19 cellular contexts compared by ENCODE assay signal in the genomic region with DNA sequence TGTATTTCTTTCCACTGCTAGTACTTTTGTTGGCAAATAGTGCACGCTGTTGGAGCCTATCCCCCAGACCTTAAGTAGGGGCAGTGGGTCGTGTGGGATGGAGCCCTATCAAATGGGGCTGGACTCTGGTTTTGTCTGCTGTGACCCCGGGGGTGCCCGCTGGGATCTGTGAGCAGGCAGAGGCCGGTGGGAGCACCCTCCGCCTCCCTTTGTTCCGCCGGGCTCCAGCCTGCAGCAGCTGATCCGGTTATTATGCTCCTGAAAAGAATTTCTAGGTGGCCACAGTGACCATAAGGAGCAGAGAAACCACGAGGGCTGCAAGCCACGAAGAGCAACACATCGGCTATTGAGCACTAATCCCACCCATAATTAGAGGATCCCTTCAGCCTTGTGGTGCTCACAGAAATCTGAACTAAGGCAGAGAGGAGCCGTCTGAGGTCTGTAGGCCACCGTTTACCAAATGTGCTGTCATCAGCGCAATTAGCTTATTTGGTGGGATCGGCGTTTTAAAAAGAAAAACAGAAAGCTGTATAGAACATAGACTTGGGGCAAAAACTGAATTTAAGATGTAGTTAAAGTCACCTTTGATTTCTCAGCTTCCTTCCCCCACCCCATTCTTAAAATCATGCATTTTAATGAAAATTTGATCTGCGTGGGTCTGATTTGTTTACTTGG.
"Had no signal": no experiment of that assay in that cellular context is flagged by ENCODE, and none has a peak within 500 bp of the region (broad histone marks: within the 10 kb centered on the region; RNA-seq: fewer than 3 reads in every experiment).

No MANE protein-coding gene starts in this region.

- H3K9me3 ChIP-seq: colonic mucosa, gastrocnemius medialis, left ventricle myocardium inferior, neutrophil, sigmoid colon, thoracic aorta had no signal

- H3K27ac Mint-ChIP-seq: activated CD4-positive, alpha-beta T cell treated with anti-CD3 and anti-CD28 coated beads for 36 hours; activated CD8-positive, alpha-beta T cell treated with anti-CD3 and anti-CD28 coated beads, Interleukin-2, amount 10 ng/mL, durations not matched to agents 7 days and 5 days; activated naive CD8-positive, alpha-beta T cell treated with anti-CD3 and anti-CD28 coated beads, Interleukin-2, amount 50 U/mL, for 24 hours; progenitor cell of endocrine pancreas; stimulated activated naive CD8-positive, alpha-beta T cell treated with anti-CD3 and anti-CD28 coated beads, Interleukin-15, amount 100 ng/mL, for 72 hours; T-cell had no signal

- ATAC-seq: activated CD4-positive, alpha-beta T cell treated with anti-CD3 and anti-CD28 coated beads for 36 hours; activated CD8-positive, alpha-beta T cell treated with anti-CD3 and anti-CD28 coated beads, Interleukin-2, amount 10 ng/mL, durations not matched to agents 7 days and 5 days; activated naive CD8-positive, alpha-beta T cell treated with anti-CD3 and anti-CD28 coated beads, Interleukin-2, amount 50 U/mL, for 24 hours; gastrocnemius medialis; stimulated activated naive CD8-positive, alpha-beta T cell treated with anti-CD3 and anti-CD28 coated beads, Interleukin-15, amount 100 ng/mL, for 72 hours; T-cell had no signal

- DNase-seq: activated CD4-positive, alpha-beta T cell treated with anti-CD3 and anti-CD28 coated beads for 36 hours; activated CD8-positive, alpha-beta T cell treated with anti-CD3 and anti-CD28 coated beads, Interleukin-2, amount 10 ng/mL, durations not matched to agents 7 days and 5 days; activated naive CD4-positive, alpha-beta T cell treated with Interleukin-2 at 50 U/mL for 16 hours; activated naive CD8-positive, alpha-beta T cell treated with anti-CD3 and anti-CD28 coated beads, Interleukin-2, amount 50 U/mL, for 24 hours; colonic mucosa; effector CD8-positive, alpha-beta T cell; gastrocnemius medialis; left ventricle myocardium inferior; mesenchymal stem cell; sigmoid colon; stimulated activated CD4-positive, alpha-beta T cell treated with anti-CD3 and anti-CD28 coated beads, Interleukin-4, amount 100 ng/mL, for 24 hours; stimulated activated naive CD8-positive, alpha-beta T cell treated with anti-CD3 and anti-CD28 coated beads, Interleukin-15, amount 100 ng/mL, for 72 hours; T-cell; T1000 had no signal

- H3K36me3 ChIP-seq: colonic mucosa, gastrocnemius medialis, left ventricle myocardium inferior, neutrophil, sigmoid colon, thoracic aorta had no signal

- H3K4me1 Mint-ChIP-seq: stimulated activated naive CD8-positive, alpha-beta T cell treated with anti-CD3 and anti-CD28 coated beads, Interleukin-15, amount 100 ng/mL, for 72 hours; T-cell had no signal

- H3K4me3 ChIP-seq: colonic mucosa, gastrocnemius medialis, left ventricle myocardium inferior, sigmoid colon, thoracic aorta had no signal

- H3K36me3 Mint-ChIP-seq: T-cell had no signal

- H3K27me3 ChIP-seq: colonic mucosa, gastrocnemius medialis, neutrophil, sigmoid colon had no signal

- H3K27ac ChIP-seq: colonic mucosa, epithelial cell of prostate, gastrocnemius medialis, left ventricle myocardium inferior, neutrophil, sigmoid colon, thoracic aorta, VCaP had no signal

- H3K4me3 Mint-ChIP-seq: activated CD4-positive, alpha-beta T cell treated with anti-CD3 and anti-CD28 coated beads for 36 hours; activated CD8-positive, alpha-beta T cell treated with anti-CD3 and anti-CD28 coated beads, Interleukin-2, amount 10 ng/mL, durations not matched to agents 7 days and 5 days; activated naive CD8-positive, alpha-beta T cell treated with anti-CD3 and anti-CD28 coated beads, Interleukin-2, amount 50 U/mL, for 24 hours; stimulated activated naive CD8-positive, alpha-beta T cell treated with anti-CD3 and anti-CD28 coated beads, Interleukin-15, amount 100 ng/mL, for 72 hours; T-cell had no signal

- H3K27me3 Mint-ChIP-seq: activated CD4-positive, alpha-beta T cell treated with anti-CD3 and anti-CD28 coated beads for 36 hours; progenitor cell of endocrine pancreas; stimulated activated naive CD8-positive, alpha-beta T cell treated with anti-CD3 and anti-CD28 coated beads, Interleukin-15, amount 100 ng/mL, for 72 hours; T-cell had no signal

- H3K9me3 Mint-ChIP-seq: activated naive CD8-positive, alpha-beta T cell treated with anti-CD3 and anti-CD28 coated beads, Interleukin-2, amount 50 U/mL, for 24 hours; stimulated activated naive CD8-positive, alpha-beta T cell treated with anti-CD3 and anti-CD28 coated beads, Interleukin-15, amount 100 ng/mL, for 72 hours had no signal

- H3K4me1 ChIP-seq: colonic mucosa had no signal
